8 cellular contexts compared by ENCODE assay signal in genomic region chr3:197750863-197751737, GRCh38. TPM values are rescaled to one million over a fixed set of nuclear protein-coding genes. Genes with fewer than 3 reads are reported as not detected.
A peak's percentile ranks its signal among the peaks of the same experiment; 100 is the strongest.
DNase-seq lines count a peak whose midpoint lies in the region; FAIRE-seq and TF ChIP-seq lines count a peak whose summit lies in the region.

No MANE protein-coding gene starts in this region.

- H3K9ac ChIP-seq in SU-DHL-6 (ENCODE audit: low read length) (peak overlapping the region; percentile 72), keratinocyte (ENCODE audit: control insufficient read depth, extremely low read depth, insufficient read depth, low read length) (peak overlapping the region; percentile 84)

- TF ChIP-seq CTCF in AG10803 (conservative IDR thresholded peaks at IDR 0.05; ENCODE audit: low read length) (no peak), SU-DHL-6 (IDR thresholded peaks at IDR 0.05; ENCODE audit: insufficient read depth, low read length, poor library complexity, severe bottlenecking) (no peak), breast epithelium (IDR thresholded peaks at IDR 0.05) (no peak), keratinocyte (optimal IDR thresholded peaks at IDR 0.05 in 1 of 3, IDR thresholded peaks at IDR 0.05 in 1 of 3, conservative IDR thresholded peaks at IDR 0.05 in 1 of 3; ENCODE audit: extremely low read depth in 1 of 3, insufficient read depth in 2 of 3, low read length in 3 of 3) (no peak), spleen (IDR thresholded peaks at IDR 0.05 in 8 of 11, conservative IDR thresholded peaks at IDR 0.05 in 3 of 11) (peak in 1 of 11 experiments; percentile 29)

- DNase-seq in AG10803 (ENCODE audit: low read depth) (peak; percentile 45), HAP-1 (ENCODE audit: low spot score in 2 of 2) (peak in 1 of 2 experiments; percentile 56), breast epithelium (ENCODE audit: low spot score in 2 of 2) (peak in 1 of 2 donors; percentile 26), keratinocyte (ENCODE audit: low read depth, low spot score) (no peak), spleen (peak; percentile 83), NK-92 (lab: John Stamatoyannopoulos, UW; ENCODE audit: unreplicated experiment) (no peak), HuH-7.5 (ENCODE audit: low spot score) (no peak)

- intact Hi-C loops in breast epithelium (cut with DNase I; ENCODE audit: low total_unique reads), result no loop called here
- intact Hi-C loops in spleen (cut with DNase I; ENCODE audit: low total_unique reads), result no loop called here

- peak overlapping the region; percentile 84 for H3K4me3 ChIP-seq in AG10803 (ENCODE audit: low read length)
- peak overlapping the region; percentile 69 for H3K4me3 ChIP-seq in HAP-1
- peak overlapping the region; percentile 72 for H3K4me3 ChIP-seq in SU-DHL-6 (ENCODE audit: insufficient read depth, low read length, poor library complexity, severe bottlenecking)
- H3K4me3 ChIP-seq in breast epithelium, result peak overlapping the region; percentile 93 to 96 (median 95)
- peak overlapping the region; percentile 80 to 93 (median 85) for H3K4me3 ChIP-seq in keratinocyte (ENCODE audit: control insufficient read depth in 2 of 3, extremely low read depth in 1 of 3, insufficient read depth in 2 of 3, low read depth in 1 of 3, low read length in 3 of 3)
- H3K4me3 ChIP-seq in spleen, result peak overlapping the region; percentile 70 to 94 (median 86)

- in situ Hi-C loops in HAP-1 (cut with MboI; ENCODE audit: low sequenced_read_pairs), result no loop called here

- H4K20me1 ChIP-seq in SU-DHL-6 (ENCODE audit: low read depth, low read length) (peaks cover 13% of the 10 kb centered on the region; the same call in 1 of the 2 replicates), keratinocyte (ENCODE audit: control insufficient read depth, extremely low read depth, insufficient read depth, low read length) (peaks cover 3% of the 10 kb centered on the region)

- peaks cover 31% of the 10 kb centered on the region for H3F3A ChIP-seq in SU-DHL-6 (ENCODE audit: insufficient read depth)

- dilution Hi-C loops in keratinocyte (cut with MboI; ENCODE audit: extremely low pct_ligation_motif_present, low sequenced_read_pairs), result no loop called here

- H3K4me1 ChIP-seq in HAP-1 (peaks cover 12% of the 10 kb centered on the region), breast epithelium (peaks cover 0 to 7% of the 10 kb centered on the region in 2 donors), keratinocyte (ENCODE audit: control insufficient read depth, extremely low read depth, insufficient read depth, low read length) (peaks cover 18% of the 10 kb centered on the region), spleen (peaks cover 17 to 81% (median 60%) of the 10 kb centered on the region in 6 donors)

- H3K9me1 ChIP-seq in keratinocyte (ENCODE audit: control insufficient read depth, extremely low read depth, insufficient read depth, low read length), result peaks cover 2% of the 10 kb centered on the region

- H3K27ac ChIP-seq in SU-DHL-6 (ENCODE audit: low read depth, low read length), result no peak overlapping the region
- H3K27ac ChIP-seq in breast epithelium, result peak overlapping the region; percentile 96 to 97
- peak overlapping the region; percentile 72 for H3K27ac ChIP-seq in keratinocyte (ENCODE audit: control insufficient read depth, insufficient read depth, low read length)
- H3K27ac ChIP-seq in spleen, result peak overlapping the region; percentile 93 to 98 (median 97)

- no peaks in the 10 kb centered on the region for H3K27me3 ChIP-seq in HAP-1 (ENCODE audit: low read depth)
- H3K27me3 ChIP-seq in SU-DHL-6 (ENCODE audit: low read length), result no peaks in the 10 kb centered on the region
- no peaks in the 10 kb centered on the region for H3K27me3 ChIP-seq in breast epithelium
- no peaks in the 10 kb centered on the region for H3K27me3 ChIP-seq in keratinocyte (ENCODE audit: control insufficient read depth, extremely low read depth, insufficient read depth, low read length)
- H3K27me3 ChIP-seq in spleen (replicated peaks in 1 of 7), result no peaks in the 10 kb centered on the region

- peak overlapping the region; percentile 79 for H3K4me2 ChIP-seq in SU-DHL-6 (ENCODE audit: low read depth, low read length, poor library complexity, severe bottlenecking)
- peak overlapping the region; percentile 80 for H3K4me2 ChIP-seq in keratinocyte (ENCODE audit: control insufficient read depth, extremely low read depth, insufficient read depth, low read depth, low read length)

- no peaks in the 10 kb centered on the region for H3K36me3 ChIP-seq in HAP-1 (replicated peaks)
- no peaks in the 10 kb centered on the region for H3K36me3 ChIP-seq in SU-DHL-6 (ENCODE audit: low read length)
- no peaks in the 10 kb centered on the region for H3K36me3 ChIP-seq in breast epithelium
- H3K36me3 ChIP-seq in keratinocyte (ENCODE audit: control insufficient read depth in 2 of 2, extremely low read depth in 1 of 2, insufficient read depth in 2 of 2, low read length in 2 of 2), result no peaks in the 10 kb centered on the region
- H3K36me3 ChIP-seq in spleen, result no peaks in the 10 kb centered on the region

- no peak for TF ChIP-seq POLR2A in breast epithelium (IDR thresholded peaks at IDR 0.05)
- TF ChIP-seq POLR2A in spleen (IDR thresholded peaks at IDR 0.05), result no peak

- no peak for FAIRE-seq in keratinocyte (lab: Jason Lieb, UNC)

- H2AFZ ChIP-seq in SU-DHL-6 (ENCODE audit: low read depth, low read length, severe bottlenecking) (peak overlapping the region; percentile 84), keratinocyte (ENCODE audit: control insufficient read depth, low read length) (peak overlapping the region; percentile 32)

- H3K9me2 ChIP-seq in SU-DHL-6 (replicated peaks; ENCODE audit: insufficient read depth, low read length), result no peaks in the 10 kb centered on the region

- peaks cover 12% of the 10 kb centered on the region for H3K79me2 ChIP-seq in SU-DHL-6 (ENCODE audit: insufficient read depth, low read length)
- peaks cover 53% of the 10 kb centered on the region for H3K79me2 ChIP-seq in keratinocyte (ENCODE audit: control insufficient read depth, insufficient read depth, low read length)

- no peaks in the 10 kb centered on the region for H3K9me3 ChIP-seq in HAP-1
- H3K9me3 ChIP-seq in SU-DHL-6 (ENCODE audit: insufficient read depth, low read length), result no peaks in the 10 kb centered on the region
- no peaks in the 10 kb centered on the region for H3K9me3 ChIP-seq in breast epithelium
- no peaks in the 10 kb centered on the region for H3K9me3 ChIP-seq in keratinocyte (ENCODE audit: control insufficient read depth, low read depth, low read length)
- no peaks in the 10 kb centered on the region for H3K9me3 ChIP-seq in spleen

- WGBS in spleen, 5 donors, result 5 to 22% (median 8%) methylated on average over 35 of the region's 35 CpGs

RNA-seq across cellular contexts. Expression of gene FYTTD1, which starts 1.4 kb away (rescaled TPM):
- 10 to 100 TPM; 56.5 to 61.6 (median 56.7) TPM for total RNA-seq in breast epithelium
- 34.0 to 48.0 TPM (median 35.6 TPM) in 3 replicates for polyA plus RNA-seq in keratinocyte
- 67.5 TPM for polyA plus RNA-seq in keratinocyte (2011; ENCODE audit: low read depth)
- 26.6 and 50.9 TPM in 2 replicates for polyA plus RNA-seq in keratinocyte (2011; cell fraction: cytosol; rRNA removed)
- 16.9 and 24.3 TPM in 2 replicates for polyA plus RNA-seq in keratinocyte (2011; cell fraction: nucleus; rRNA removed)
- 42.3 and 49.7 TPM in 2 replicates for polyA plus RNA-seq in keratinocyte (2012; ENCODE audit: low replicate concordance)
- polyA minus RNA-seq in keratinocyte, result 5.1 to 46.7 TPM (median 26.8 TPM) in 3 replicates
- 55.6 TPM for polyA minus RNA-seq in keratinocyte (2011; cell fraction: cytosol; rRNA and poly(A)+ RNA removed)
- 9.5 and 21.3 TPM in 2 replicates for polyA minus RNA-seq in keratinocyte (2011; cell fraction: nucleus; rRNA and poly(A)+ RNA removed)
- 10 to 100 TPM; 28.5 to 52.6 (median 42.7) TPM for total RNA-seq in spleen
- polyA plus RNA-seq in spleen, result 10 to 100 TPM; 10.9 to 15.7 (median 12.0) TPM

RNA-seq across cellular contexts. Expression of gene RUBCN, which starts 14.4 kb away (rescaled TPM):
- total RNA-seq in breast epithelium (10 to 100 TPM; 26.3 to 36.4 (median 35.7) TPM), spleen (100 to 1,000 TPM in 1 of 7 donors, 10 to 100 TPM in 6; 54.7 to 129 (median 69.6) TPM)
- polyA plus RNA-seq in keratinocyte (8.1 to 15.4 TPM (median 8.9 TPM) in 3 replicates), spleen (10 to 100 TPM in 2 of 3 donors, 1 to 10 TPM in 1; 7.5 to 19.5 (median 13.0) TPM)
- 5.6 TPM for polyA plus RNA-seq in keratinocyte (2011; ENCODE audit: low read depth)
- 9.9 and 10.2 TPM in 2 replicates for polyA plus RNA-seq in keratinocyte (2011; cell fraction: cytosol; rRNA removed)
- polyA plus RNA-seq in keratinocyte (2011; cell fraction: nucleus; rRNA removed), result 30.8 and 34.2 TPM in 2 replicates
- 11.2 and 12.9 TPM in 2 replicates for polyA plus RNA-seq in keratinocyte (2012; ENCODE audit: low replicate concordance)
- 22.1 to 34.5 TPM (median 33.8 TPM) in 3 replicates for polyA minus RNA-seq in keratinocyte
- polyA minus RNA-seq in keratinocyte (2011; cell fraction: cytosol; rRNA and poly(A)+ RNA removed), result 16.1 TPM
- 30.1 and 36.6 TPM in 2 replicates for polyA minus RNA-seq in keratinocyte (2011; cell fraction: nucleus; rRNA and poly(A)+ RNA removed)

RNA-seq across cellular contexts. Expression of gene LRCH3, which starts 40.0 kb away (rescaled TPM):
- total RNA-seq in breast epithelium, result 10 to 100 TPM; 41.6 to 61.0 (median 49.8) TPM
- polyA plus RNA-seq in keratinocyte, result 31.6 to 50.2 TPM (median 47.4 TPM) in 3 replicates
- polyA plus RNA-seq in keratinocyte (2011; ENCODE audit: low read depth), result 16.5 TPM
- polyA plus RNA-seq in keratinocyte (2011; cell fraction: cytosol; rRNA removed), result 41.8 and 45.6 TPM in 2 replicates
- polyA plus RNA-seq in keratinocyte (2011; cell fraction: nucleus; rRNA removed), result 47.2 and 69.4 TPM in 2 replicates
- polyA plus RNA-seq in keratinocyte (2012; ENCODE audit: low replicate concordance), result 10.2 and 21.8 TPM in 2 replicates
- polyA minus RNA-seq in keratinocyte, result 58.4 to 112 TPM (median 77.9 TPM) in 3 replicates
- 21.1 TPM for polyA minus RNA-seq in keratinocyte (2011; cell fraction: cytosol; rRNA and poly(A)+ RNA removed)
- polyA minus RNA-seq in keratinocyte (2011; cell fraction: nucleus; rRNA and poly(A)+ RNA removed), result 49.9 and 88.2 TPM in 2 replicates
- total RNA-seq in spleen, result 10 to 100 TPM; 56.1 to 86.2 (median 68.8) TPM
- 10 to 100 TPM in 1 of 3 donors, 1 to 10 TPM in 2; 7.7 to 13.1 (median 8.6) TPM for polyA plus RNA-seq in spleen

Comparison
In these comparisons a context has a peak if more than half of its experiments do, and no peak if none do; other contexts are left out.
1. DNase-seq: peak in AG10803 (single experiment) and spleen (single experiment); none in keratinocyte (single experiment), NK-92 (single experiment) and HuH-7.5 (single experiment).
2. Peak in every context shown above with its lines, with median percentiles within 50 percentile points of each other: H3K4me3 ChIP-seq.